ENCODE assay signal across 37 cellular contexts in the genomic region with DNA sequence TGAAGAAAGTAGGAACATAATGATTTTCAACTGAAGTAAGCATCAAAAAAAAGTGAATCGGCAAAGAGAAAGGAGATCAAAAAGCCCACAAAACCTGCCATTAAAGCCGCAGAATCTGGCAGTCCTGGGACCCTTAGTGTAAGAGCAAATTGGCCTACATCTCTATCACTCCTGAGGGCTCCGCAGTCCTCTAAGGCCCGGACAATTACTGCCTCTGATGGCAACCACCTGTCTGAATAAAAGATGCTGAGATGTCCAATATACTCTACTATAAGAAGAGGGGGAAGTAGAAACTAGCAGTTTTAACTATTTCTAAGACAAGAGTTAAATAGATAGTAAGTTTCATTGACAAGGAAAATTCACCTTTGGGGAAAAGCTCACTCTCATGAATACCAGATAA. TPM values are rescaled to one million over a fixed set of nuclear protein-coding genes. Genes with fewer than 3 reads are reported as not detected.
"Had no signal": no experiment of that assay in that cellular context is flagged by ENCODE, and none has a peak within 500 bp of the region (broad histone marks: within the 10 kb centered on the region; RNA-seq: fewer than 3 reads in every experiment).

No MANE protein-coding gene starts in this region.

- H3K9me3 ChIP-seq: esophagus muscularis mucosa, gastrocnemius medialis had no signal

- H3K36me3 ChIP-seq: brain microvascular endothelial cell, esophagus muscularis mucosa, gastrocnemius medialis had no signal

- ATAC-seq: activated CD4-positive, alpha-beta T cell treated with anti-CD3 and anti-CD28 coated beads for 36 hours; activated CD8-positive, alpha-beta memory T cell treated with anti-CD3 and anti-CD28 coated beads, Interleukin-2, amount 10 ng/mL, durations not matched to agents 7 days and 5 days; activated CD8-positive, alpha-beta T cell treated with anti-CD3 and anti-CD28 coated beads, Interleukin-2, amount 10 ng/mL, durations not matched to agents 7 days and 5 days; activated T-cell treated with anti-CD3 and anti-CD28 coated beads, Interleukin-2, amount 50 U/mL, for 72 hours; activated T-helper 17 cell treated with anti-CD3 and anti-CD28 coated beads, Interleukin-2, amount 50 U/mL, for 72 hours; foreskin keratinocyte; gastrocnemius medialis; T-helper 17 cell had no signal

- FAIRE-seq: astrocyte, bronchial epithelial cell had no signal

- DNase-seq: activated CD4-positive, alpha-beta memory T cell treated with anti-CD3 and anti-CD28 coated beads for 36 hours; activated CD4-positive, alpha-beta T cell treated with anti-CD3 and anti-CD28 coated beads for 36 hours; activated CD4-positive, alpha-beta T cell treated with anti-CD3 and anti-CD28 coated beads, Interleukin-2, amount 10 ng/mL, durations not matched to agents 24 days and 14 days; activated CD4-positive, CD25-positive, alpha-beta regulatory T cell; activated CD4-positive, CD25-positive, alpha-beta regulatory T cell treated with anti-CD3 and anti-CD28 coated beads, Interleukin-2, amount 50 U/mL, for 72 hours; activated CD8-positive, alpha-beta memory T cell treated with anti-CD3 and anti-CD28 coated beads, Interleukin-2, amount 10 ng/mL, durations not matched to agents 7 days and 5 days; activated CD8-positive, alpha-beta memory T cell treated with anti-CD3 and anti-CD28 coated beads, Interleukin-2, amount 50 U/mL, for 48 hours; activated CD8-positive, alpha-beta T cell treated with anti-CD3 and anti-CD28 coated beads, Interleukin-2, amount 10 ng/mL, durations not matched to agents 7 days and 5 days; activated effector memory CD4-positive, alpha-beta T cell treated with Interleukin-2 at 50 U/mL for 16 hours; activated gamma-delta T cell treated with Interleukin-2 at 50 U/mL for 16 hours; activated naive CD4-positive, alpha-beta T cell treated with anti-CD3 and anti-CD28 coated beads, Interleukin-2, amount 50 U/mL, for 16 hours; activated naive CD4-positive, alpha-beta T cell treated with Interleukin-2 at 50 U/mL for 16 hours; activated T-cell treated with anti-CD3 and anti-CD28 coated beads for 4 hours; activated T-cell treated with anti-CD3 and anti-CD28 coated beads, Interleukin-2, amount 50 U/mL, for 24 hours; activated T-cell treated with anti-CD3 and anti-CD28 coated beads, Interleukin-2, amount 50 U/mL, for 72 hours; amniotic stem cell; anterior cingulate cortex; brain microvascular endothelial cell; dorsolateral prefrontal cortex; effector memory CD4-positive, alpha-beta T cell; endodermal cell; erythroblast; foreskin keratinocyte; gastrocnemius medialis; T-helper 1 cell; T-helper 17 cell had no signal

- H3K9me3 Mint-ChIP-seq: activated CD4-positive, alpha-beta memory T cell treated with anti-CD3 and anti-CD28 coated beads for 36 hours; activated CD4-positive, alpha-beta T cell treated with anti-CD3 and anti-CD28 coated beads, Interleukin-2, amount 10 ng/mL, durations not matched to agents 24 days and 14 days; activated T-cell treated with anti-CD3 and anti-CD28 coated beads, Interleukin-2, amount 50 U/mL, for 24 hours; activated T-cell treated with anti-CD3 and anti-CD28 coated beads, Interleukin-2, amount 50 U/mL, for 72 hours; activated T-helper 17 cell treated with anti-CD3 and anti-CD28 coated beads, Interleukin-2, amount 50 U/mL, for 72 hours; central memory CD8-positive, alpha-beta T cell; dendritic cell treated with granulocyte-macrophage colony-stimulating factor and Interleukin-4, amounts not matched to agents 40 ng/mL and 50 ng/mL, for 4 days; endodermal cell; T-helper 2 cell treated with Interferon-gamma antibody and Interleukin-4, amounts not matched to agents 5 μg/mL and 100 μg/mL, for 36 hours had no signal

- H3K4me3 ChIP-seq: coronary artery, dorsolateral prefrontal cortex, esophagus muscularis mucosa, gastrocnemius medialis had no signal

- H3K27me3 Mint-ChIP-seq: activated CD4-positive, alpha-beta memory T cell treated with anti-CD3 and anti-CD28 coated beads for 36 hours; activated CD4-positive, alpha-beta T cell treated with anti-CD3 and anti-CD28 coated beads, Interleukin-2, amount 10 ng/mL, durations not matched to agents 24 days and 14 days; central memory CD8-positive, alpha-beta T cell; dendritic cell treated with granulocyte-macrophage colony-stimulating factor and Interleukin-4, amounts not matched to agents 40 ng/mL and 50 ng/mL, for 4 days had no signal

- H3K27ac ChIP-seq: brain microvascular endothelial cell, coronary artery, dorsolateral prefrontal cortex, esophagus muscularis mucosa, foreskin keratinocyte, gastrocnemius medialis had no signal

- H3K4me1 Mint-ChIP-seq: activated CD4-positive, alpha-beta T cell treated with anti-CD3 and anti-CD28 coated beads for 36 hours; activated CD4-positive, alpha-beta T cell treated with anti-CD3 and anti-CD28 coated beads, Interleukin-2, amount 10 ng/mL, durations not matched to agents 24 days and 14 days; activated CD8-positive, alpha-beta memory T cell treated with anti-CD3 and anti-CD28 coated beads, Interleukin-2, amount 10 ng/mL, durations not matched to agents 7 days and 5 days; activated T-helper 17 cell treated with anti-CD3 and anti-CD28 coated beads, Interleukin-2, amount 50 U/mL, for 72 hours; central memory CD8-positive, alpha-beta T cell; endodermal cell; T-helper 17 cell had no signal

- H3K36me3 Mint-ChIP-seq: activated CD4-positive, alpha-beta memory T cell treated with anti-CD3 and anti-CD28 coated beads for 36 hours; activated CD8-positive, alpha-beta memory T cell treated with anti-CD3 and anti-CD28 coated beads, Interleukin-2, amount 10 ng/mL, durations not matched to agents 7 days and 5 days; activated naive CD8-positive, alpha-beta T cell had no signal

- H3K4me3 Mint-ChIP-seq: activated CD4-positive, alpha-beta memory T cell treated with anti-CD3 and anti-CD28 coated beads for 36 hours; activated CD4-positive, alpha-beta T cell treated with anti-CD3 and anti-CD28 coated beads for 36 hours; activated CD4-positive, alpha-beta T cell treated with anti-CD3 and anti-CD28 coated beads, Interleukin-2, amount 10 ng/mL, durations not matched to agents 24 days and 14 days; activated CD8-positive, alpha-beta memory T cell treated with anti-CD3 and anti-CD28 coated beads, Interleukin-2, amount 10 ng/mL, durations not matched to agents 7 days and 5 days; activated CD8-positive, alpha-beta T cell treated with anti-CD3 and anti-CD28 coated beads, Interleukin-2, amount 10 ng/mL, durations not matched to agents 7 days and 5 days; activated naive CD8-positive, alpha-beta T cell; activated T-cell treated with anti-CD3 and anti-CD28 coated beads, Interleukin-2, amount 50 U/mL, for 24 hours; activated T-cell treated with anti-CD3 and anti-CD28 coated beads, Interleukin-2, amount 50 U/mL, for 72 hours; activated T-helper 17 cell treated with anti-CD3 and anti-CD28 coated beads, Interleukin-2, amount 50 U/mL, for 72 hours; central memory CD8-positive, alpha-beta T cell; dendritic cell treated with granulocyte-macrophage colony-stimulating factor and Interleukin-4, amounts not matched to agents 40 ng/mL and 50 ng/mL, for 4 days; endodermal cell; T-helper 17 cell; T-helper 2 cell treated with Interferon-gamma antibody and Interleukin-4, amounts not matched to agents 5 μg/mL and 100 μg/mL, for 36 hours had no signal

- H3K4me1 ChIP-seq: esophagus muscularis mucosa, foreskin keratinocyte, gastrocnemius medialis had no signal

- H3K27ac Mint-ChIP-seq: activated CD4-positive, alpha-beta memory T cell treated with anti-CD3 and anti-CD28 coated beads for 36 hours; activated CD4-positive, alpha-beta T cell treated with anti-CD3 and anti-CD28 coated beads for 36 hours; activated CD4-positive, alpha-beta T cell treated with anti-CD3 and anti-CD28 coated beads, Interleukin-2, amount 10 ng/mL, durations not matched to agents 24 days and 14 days; activated CD8-positive, alpha-beta memory T cell treated with anti-CD3 and anti-CD28 coated beads, Interleukin-2, amount 10 ng/mL, durations not matched to agents 7 days and 5 days; activated CD8-positive, alpha-beta T cell treated with anti-CD3 and anti-CD28 coated beads, Interleukin-2, amount 10 ng/mL, durations not matched to agents 7 days and 5 days; activated naive CD8-positive, alpha-beta T cell; activated T-cell treated with anti-CD3 and anti-CD28 coated beads, Interleukin-2, amount 50 U/mL, for 24 hours; activated T-cell treated with anti-CD3 and anti-CD28 coated beads, Interleukin-2, amount 50 U/mL, for 72 hours; activated T-helper 17 cell treated with anti-CD3 and anti-CD28 coated beads, Interleukin-2, amount 50 U/mL, for 72 hours; dendritic cell treated with granulocyte-macrophage colony-stimulating factor and Interleukin-4, amounts not matched to agents 40 ng/mL and 50 ng/mL, for 4 days; endodermal cell; T-helper 17 cell; T-helper 2 cell treated with Interferon-gamma antibody and Interleukin-4, amounts not matched to agents 5 μg/mL and 100 μg/mL, for 36 hours had no signal

- H3K27me3 ChIP-seq: brain microvascular endothelial cell, dorsolateral prefrontal cortex, esophagus muscularis mucosa, foreskin keratinocyte, gastrocnemius medialis had no signal

RNA-seq across cellular contexts. Expression of a gene that starts 20.3 kb away (rescaled TPM):
- total RNA-seq: activated CD4-positive, alpha-beta memory T cell treated with anti-CD3 and anti-CD28 coated beads for 36 hours; activated CD4-positive, alpha-beta T cell treated with anti-CD3 and anti-CD28 coated beads for 36 hours; activated CD4-positive, alpha-beta T cell treated with anti-CD3 and anti-CD28 coated beads, Interleukin-2, amount 10 ng/mL, durations not matched to agents 24 days and 14 days; activated CD8-positive, alpha-beta memory T cell treated with anti-CD3 and anti-CD28 coated beads for 36 hours; activated CD8-positive, alpha-beta memory T cell treated with anti-CD3 and anti-CD28 coated beads, Interleukin-2, amount 10 ng/mL, durations not matched to agents 7 days and 5 days; activated CD8-positive, alpha-beta T cell treated with anti-CD3 and anti-CD28 coated beads, Interleukin-2, amount 10 ng/mL, durations not matched to agents 7 days and 5 days; activated T-cell treated with anti-CD3 and anti-CD28 coated beads, Interleukin-2, amount 50 U/mL, for 72 hours; cardiac septum; esophagus muscularis mucosa; foreskin keratinocyte; T-helper 17 cell had no signal
- polyA plus RNA-seq: foreskin keratinocyte had no signal
